ENCODE assay signal across 10 cellular contexts in genomic region chr12:68956466-68956865, GRCh38. TPM values are rescaled to one million over a fixed set of nuclear protein-coding genes. Genes with fewer than 3 reads are reported as not detected.
"Had no signal": no experiment of that assay in that cellular context is flagged by ENCODE, and none has a peak within 500 bp of the region (broad histone marks: within the 10 kb centered on the region; RNA-seq: fewer than 3 reads in every experiment).

No MANE protein-coding gene starts in this region.

- DNase-seq: GM23248, GOT3, H7, HFFc6, IMR-90 had no signal

- H3K4me3 ChIP-seq: GM23248, HAP-1, K562 had no signal

- H3K27ac ChIP-seq: GM23248, HL-60 had no signal

- H3K9ac ChIP-seq: GM23248 had no signal

- H3K36me3 ChIP-seq: HAP-1 had no signal

- ATAC-seq: HCT116, K562 had no signal

- H3K4me1 ChIP-seq: HAP-1 had no signal

- FAIRE-seq: K562 had no signal

- H2AFZ ChIP-seq: GM23248 had no signal

RNA-seq across cellular contexts. Expression of gene CPM, which starts 23.5 kb away (rescaled TPM):
- total RNA-seq: HT1080 had no signal
- polyA plus RNA-seq: K562 had no signal
